ENCODE assay signal across 1 cellular context in the genomic region with DNA sequence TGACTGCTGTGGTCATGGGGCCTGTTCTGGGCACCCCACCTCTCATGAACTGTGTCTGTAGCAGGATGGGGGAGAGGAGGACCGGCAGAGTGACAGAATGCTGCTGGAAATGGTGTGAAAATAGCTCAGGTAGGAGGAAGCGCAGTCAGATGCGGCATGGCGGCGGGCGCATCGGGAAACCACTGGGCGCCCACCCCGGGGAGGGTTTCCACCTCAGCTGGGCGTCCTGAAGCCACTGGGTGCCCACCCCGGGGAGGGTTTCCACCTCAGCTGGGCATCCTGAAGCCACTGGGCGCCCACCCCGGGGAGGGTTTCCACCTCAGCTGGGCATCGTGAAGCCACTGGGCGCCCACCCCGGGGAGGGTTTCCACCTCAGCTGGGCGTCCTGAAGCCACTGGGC. TPM values are rescaled to one million over a fixed set of nuclear protein-coding genes. Genes with fewer than 3 reads are reported as not detected.
"Had no signal": no experiment of that assay in that cellular context is flagged by ENCODE, and none has a peak within 500 bp of the region (broad histone marks: within the 10 kb centered on the region; RNA-seq: fewer than 3 reads in every experiment).

No MANE protein-coding gene starts in this region.

RNA-seq across cellular contexts. Expression of a gene that starts 52.6 kb away (rescaled TPM):
- total RNA-seq: bronchial epithelial cell had no signal
